ENCODE assay signal across 8 cellular contexts in the genomic region with DNA sequence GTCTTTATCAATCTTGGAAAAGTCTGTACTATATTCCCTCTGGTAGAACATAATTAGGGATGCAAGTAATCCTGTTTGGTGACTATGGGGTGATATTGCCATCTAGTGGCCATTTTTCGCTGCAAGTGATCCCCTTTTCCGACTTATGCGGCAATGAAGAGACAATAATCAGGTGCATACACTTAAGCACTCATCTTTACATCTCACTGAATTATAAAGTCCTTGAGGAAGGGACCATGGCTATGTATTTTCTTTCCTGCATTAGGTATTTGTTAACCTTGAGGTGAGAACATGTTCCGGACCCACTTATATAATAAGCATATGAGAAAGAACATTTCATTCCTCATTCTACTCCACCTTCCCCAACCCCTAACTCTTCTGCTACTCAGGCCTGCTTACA. TPM values are rescaled to one million over a fixed set of nuclear protein-coding genes. Genes with fewer than 3 reads are reported as not detected.
DNase-seq lines count a peak whose midpoint lies in the region; ATAC-seq and TF ChIP-seq lines count a peak whose summit lies in the region.

No MANE protein-coding gene starts in this region.

- TF ChIP-seq CTCF in A673 (conservative IDR thresholded peaks at IDR 0.05; ENCODE audit: low read depth, low read length) (peak; percentile 86), GM12865 (IDR thresholded peaks at IDR 0.05; ENCODE audit: insufficient read depth, low read depth, low read length, missing control alignments) (peak; percentile 80), LNCAP (IDR thresholded peaks at IDR 0.05) (peak; percentile 88), Panc1 (IDR thresholded peaks at IDR 0.05) (peak; percentile 84), ascending aorta (IDR thresholded peaks at IDR 0.05) (peak; percentile 51 to 86 (median 76))

- H3K27me3 ChIP-seq in A673 (replicated peaks; ENCODE audit: insufficient read depth, low read depth, low read length, poor library complexity): no peaks in the 10 kb centered on the region
- H3K27me3 ChIP-seq in Panc1 (ENCODE audit: control insufficient read depth, insufficient read depth, low read length): no peaks in the 10 kb centered on the region
- H3K27me3 ChIP-seq in ascending aorta: no peaks in the 10 kb centered on the region
- no peaks in the 10 kb centered on the region for H3K27me3 ChIP-seq in right cardiac atrium (ENCODE audit: control insufficient read depth, insufficient read depth)

- no peak overlapping the region for H3K4me3 ChIP-seq in A673 (ENCODE audit: low read depth, low read length, poor library complexity, severe bottlenecking)
- H3K4me3 ChIP-seq in GM12865 (ENCODE audit: low read depth, low read length): no peak overlapping the region
- no peak overlapping the region for H3K4me3 ChIP-seq in Panc1 (ENCODE audit: low read depth in 2 of 2, low read length in 2 of 2)
- H3K4me3 ChIP-seq in ascending aorta: no peak overlapping the region
- H3K4me3 ChIP-seq in right cardiac atrium (ENCODE audit: low read length): no peak overlapping the region

- BruUV-seq in A673 (replicated peaks; lab: Mats Ljungman, UMichigan) (no TSS peak), Panc1 (replicated peaks; lab: Mats Ljungman, UMichigan) (no TSS peak)

- H3K4me1 ChIP-seq in A673 (ENCODE audit: insufficient read depth, low read length, poor library complexity, severe bottlenecking) (no peaks in the 10 kb centered on the region), Panc1 (ENCODE audit: control insufficient read depth, insufficient read depth, low read length) (no peaks in the 10 kb centered on the region), ascending aorta (no peaks in the 10 kb centered on the region), right cardiac atrium (ENCODE audit: control insufficient read depth, insufficient read depth, low read length) (no peaks in the 10 kb centered on the region)

- WGBS in right cardiac atrium: 22% methylated on average over 4 of the region's 4 CpGs

- POLR2A ChIA-PET in A673 (lab: Charles Lee; ENCODE audit: low non-redundant PET) (no interaction called here), Panc1 (lab: Charles Lee) (no interaction called here)

- H3K9me3 ChIP-seq in A673 (ENCODE audit: low read depth, low read length, poor library complexity, severe bottlenecking): peaks cover 8% of the 10 kb centered on the region
- peaks cover 5% of the 10 kb centered on the region; the same call in 1 of the 2 replicates for H3K9me3 ChIP-seq in Panc1 (ENCODE audit: control insufficient read depth, insufficient read depth, low read depth, low read length)
- H3K9me3 ChIP-seq in ascending aorta: peaks cover 8 to 15% of the 10 kb centered on the region in 2 donors
- H3K9me3 ChIP-seq in right cardiac atrium (ENCODE audit: control insufficient read depth, low read length): no peaks in the 10 kb centered on the region

- ATAC-seq in Panc1: peak; percentile 82
- peak; percentile 63 to 76 for ATAC-seq in right cardiac atrium
- ATAC-seq in sciatic nerve: peak; percentile 68
- ATAC-seq in HG02571 (IDR thresholded peaks at IDR 0.05; ENCODE audit: unreplicated experiment): no peak

- peaks cover 29% of the 10 kb centered on the region for H3K36me3 ChIP-seq in A673 (ENCODE audit: insufficient read depth, low read length, poor library complexity, severe bottlenecking)
- H3K36me3 ChIP-seq in Panc1 (ENCODE audit: control insufficient read depth, insufficient read depth, low read length): peaks cover 30% of the 10 kb centered on the region
- peaks cover 27 to 35% of the 10 kb centered on the region in 2 donors for H3K36me3 ChIP-seq in ascending aorta

- DNase-seq in A673 (ENCODE audit: low spot score): peak; percentile 82
- peak; percentile 82 for DNase-seq in GM12865 (ENCODE audit: low read depth)
- DNase-seq in Panc1 (ENCODE audit: low read depth, low spot score): peak; percentile 76
- peak in 1 of 2 donors; percentile 73 for DNase-seq in ascending aorta (ENCODE audit: low spot score in 2 of 2)
- DNase-seq in right cardiac atrium: peak in 1 of 3 donors; percentile 47
- DNase-seq in sciatic nerve (ENCODE audit: low spot score): peak; percentile 64

- H3K27ac ChIP-seq in A673 (ENCODE audit: low read depth, low read length, poor library complexity, severe bottlenecking) (no peak overlapping the region), Panc1 (ENCODE audit: low read length) (no peak overlapping the region), ascending aorta (no peak overlapping the region), right cardiac atrium (ENCODE audit: low read length) (no peak overlapping the region)

- CTCF ChIA-PET in A673 (lab: Charles Lee) (interaction anchor here (1.0 to 1.5 kb wide), 2 partner anchors 20 to 293 kb away, joined by 4 to 6 read pairs; partner anchors contain the start of gene LIX1), Panc1 (lab: Charles Lee) (interaction anchor here (0.6 to 2.2 kb wide), 4 partner anchors 293 to 548 kb away, joined by 3 to 5 read pairs (median 3); partner anchors contain the start of gene ERAP1)

- intact Hi-C loops in A673 (cut with micrococcal nuclease; ENCODE audit: unreplicated experiment): loop anchor here (1.0 to 5.0 kb wide), 5 partner anchors 165 to 817 kb away; no protein-coding TSS in a partner anchor
- intact Hi-C loops in Panc1 (cut with micrococcal nuclease; ENCODE audit: unreplicated experiment): loop anchor here (2.0 to 10.0 kb wide), 5 partner anchors 165 to 547 kb away; partner anchors contain the start of gene LNPEP
- intact Hi-C loops in ascending aorta (cut with DNase I): loop anchor here (1.0 to 10.0 kb wide), 5 partner anchors 117 to 545 kb away; no protein-coding TSS in a partner anchor
- intact Hi-C loops in right cardiac atrium (cut with DNase I): loop anchor here (5.0 to 10.0 kb wide), 7 partner anchors 167 to 557 kb away; no protein-coding TSS in a partner anchor
- intact Hi-C loops in sciatic nerve (cut with DNase I): loop anchor here (10.0 kb wide), 1 partner anchor 157 kb away; no protein-coding TSS in a partner anchor

- in situ Hi-C loops in Panc1 (cut with HindIII; ENCODE audit: low pct_unique_long_range_greater_than_20kb, low sequenced_read_pairs): no loop called here

RNA-seq across cellular contexts. Expression of gene LIX1, which starts 19.6 kb away (rescaled TPM):
- total RNA-seq in A673 (2021): not detected in 2 replicates
- total RNA-seq in Panc1 (2021; ENCODE audit: unreplicated experiment): not detected
- polyA plus RNA-seq in Panc1 (2012; ENCODE audit: insufficient read length): not detected
- total RNA-seq in ascending aorta: not detected
- total RNA-seq in right cardiac atrium: under 1 TPM; 0.20 to 0.50 (median 0.36) TPM
- polyA plus RNA-seq in right cardiac atrium: 0.18 TPM
- total RNA-seq in sciatic nerve: not detected

RNA-seq across cellular contexts. Expression of gene RIOK2, which starts 21.0 kb away (rescaled TPM):
- total RNA-seq in A673 (2021) (42.9 and 44.1 TPM in 2 replicates), Panc1 (2021; ENCODE audit: unreplicated experiment) (32.5 TPM), ascending aorta (3.7 TPM), right cardiac atrium (10 to 100 TPM; 21.6 to 24.4 (median 22.7) TPM), sciatic nerve (17.9 TPM)
- polyA plus RNA-seq in Panc1 (2012; ENCODE audit: insufficient read length): 26.3 TPM
- polyA plus RNA-seq in right cardiac atrium: 12.9 TPM
